Comparison of ENCODE assay signal across 18 cellular contexts in the genomic region with DNA sequence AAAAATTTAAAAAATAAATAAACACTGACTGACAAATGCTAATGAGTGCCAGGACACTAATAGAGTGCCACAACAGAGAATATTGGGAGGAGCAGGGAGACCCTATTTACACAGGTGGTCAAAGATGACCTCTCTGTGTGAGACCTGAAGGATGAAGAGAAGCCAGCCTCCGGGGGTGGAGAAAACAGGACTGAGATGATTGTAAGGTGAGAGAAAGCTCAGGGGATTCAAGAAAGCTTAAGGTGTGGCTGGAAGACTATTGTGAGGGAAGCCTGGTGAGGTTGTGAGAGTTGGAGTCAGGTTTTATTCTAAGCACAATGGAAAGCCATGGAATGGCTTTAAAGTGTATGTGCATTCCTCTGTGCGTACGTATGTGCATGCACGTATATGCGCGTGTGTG. TPM values are rescaled to one million over a fixed set of nuclear protein-coding genes. Genes with fewer than 3 reads are reported as not detected.
"Had no signal": no experiment of that assay in that cellular context is flagged by ENCODE, and none has a peak within 500 bp of the region (broad histone marks: within the 10 kb centered on the region; RNA-seq: fewer than 3 reads in every experiment).

No MANE protein-coding gene starts in this region.

- H3K4me3 ChIP-seq: breast epithelium, heart right ventricle, psoas muscle, spleen, stomach, thoracic aorta had no signal

- H3K27me3 ChIP-seq: breast epithelium, heart right ventricle, spleen, stomach had no signal

- H3K27ac ChIP-seq: psoas muscle had no signal

- FAIRE-seq: frontal cortex, islet of Langerhans had no signal

- H3K4me1 ChIP-seq: psoas muscle had no signal

- H3K36me3 ChIP-seq: breast epithelium, heart right ventricle, spleen, stomach, thoracic aorta had no signal

- H3K4me3 Mint-ChIP-seq: activated CD4-positive, alpha-beta T cell treated with anti-CD3 and anti-CD28 coated beads, Interleukin-2, amount 10 ng/mL, durations not matched to agents 7 days and 5 days; dendritic cell treated with granulocyte-macrophage colony-stimulating factor and Interleukin-4, amounts not matched to agents 40 ng/mL and 50 ng/mL, for 4 days had no signal

- DNase-seq: activated CD4-positive, alpha-beta T cell treated with anti-CD3 and anti-CD28 coated beads, Interleukin-2, amount 10 ng/mL, durations not matched to agents 7 days and 5 days; activated naive CD4-positive, alpha-beta T cell; activated T-cell treated with anti-CD3 and anti-CD28 coated beads for 4 hours; anterior cingulate cortex; cerebellar nuclear complex; effector memory CD4-positive, alpha-beta T cell; heart right ventricle; psoas muscle; spleen; stomach had no signal

- ATAC-seq: heart right ventricle, left lobe of liver, psoas muscle, sciatic nerve had no signal

- H3K9me3 ChIP-seq: breast epithelium, psoas muscle, stomach, thoracic aorta had no signal

- H3K27ac Mint-ChIP-seq: activated CD4-positive, alpha-beta T cell treated with anti-CD3 and anti-CD28 coated beads, Interleukin-2, amount 10 ng/mL, durations not matched to agents 7 days and 5 days; dendritic cell treated with granulocyte-macrophage colony-stimulating factor and Interleukin-4, amounts not matched to agents 40 ng/mL and 50 ng/mL, for 4 days had no signal

RNA-seq across cellular contexts. Expression of gene MARCHF10, which starts 10.4 kb away (rescaled TPM):
- total RNA-seq: activated CD4-positive, alpha-beta T cell treated with anti-CD3 and anti-CD28 coated beads, Interleukin-2, amount 10 ng/mL, durations not matched to agents 7 days and 5 days; activated CD8-positive, alpha-beta memory T cell treated with anti-CD3 and anti-CD28 coated beads for 36 hours; heart right ventricle; left lobe of liver; psoas muscle; spleen; thoracic aorta had no signal
